In genomic region chr14:23009939-23010718, GRCh38 we compare ENCODE assay signal across 8 cellular contexts. TPM values are rescaled to one million over a fixed set of nuclear protein-coding genes. Genes with fewer than 3 reads are reported as not detected.
DNase-seq lines count a peak whose midpoint lies in the region; ATAC-seq and TF ChIP-seq lines count a peak whose summit lies in the region.

TSS of gene C14orf93 (minus strand) at chr14:23010143. CDS start at chr14:22999023, 11,120 bp downstream.

- no peak for TF ChIP-seq CTCF in NB4 (IDR thresholded peaks at IDR 0.05; ENCODE audit: low read depth, low read length)
- TF ChIP-seq CTCF in tibial artery (IDR thresholded peaks at IDR 0.05), result no peak

- peaks cover 31% of the 10 kb centered on the region for H3K4me1 Mint-ChIP-seq in activated naive CD8-positive, alpha-beta T cell treated with anti-CD3 and anti-CD28 coated beads, Interleukin-2, amount 10 ng/mL, durations not matched to agents 7 days and 5 days

- peak within 1 kb of the TSS; percentile 95 for H3K4me3 Mint-ChIP-seq in activated naive CD8-positive, alpha-beta T cell treated with anti-CD3 and anti-CD28 coated beads, Interleukin-2, amount 10 ng/mL, durations not matched to agents 7 days and 5 days

- H3K9me3 ChIP-seq in tibial artery, result no peaks in the 10 kb centered on the region

- peak; percentile 32 for ATAC-seq in GM19351 (IDR thresholded peaks at IDR 0.05; ENCODE audit: unreplicated experiment)
- peak; percentile 28 for ATAC-seq in activated naive CD8-positive, alpha-beta T cell treated with anti-CD3 and anti-CD28 coated beads, Interleukin-2, amount 10 ng/mL, durations not matched to agents 7 days and 5 days (ENCODE audit: low read depth)

- intact Hi-C loops in cardiac septum (cut with DNase I) (loop anchor here (5.0 kb wide), 1 partner anchor 47 kb away; the partner anchor contains the start of gene CDH24), tibial artery (cut with DNase I; ENCODE audit: low total_unique reads) (no loop called here)

- no peaks in the 10 kb centered on the region for H3K27me3 Mint-ChIP-seq in activated naive CD8-positive, alpha-beta T cell treated with anti-CD3 and anti-CD28 coated beads, Interleukin-2, amount 10 ng/mL, durations not matched to agents 7 days and 5 days

- POLR2A ChIA-PET in activated naive CD8-positive, alpha-beta T cell treated with anti-CD3 and anti-CD28 coated beads, Interleukin-2, amount 10 ng/mL, durations not matched to agents 7 days and 5 days (lab: Charles Lee), result interaction anchor here (0.8 kb wide), 1 partner anchor 18 kb away, joined by 5 read pairs; no protein-coding TSS in a partner anchor

- peak; percentile 65 for TF ChIP-seq POLR2A in NB4 (IDR thresholded peaks at IDR 0.05; ENCODE audit: extremely low read depth, insufficient read length)

- DNase-seq in AG08396 (ENCODE audit: low spot score) (peak; percentile 93), NB4 (ENCODE audit: low read depth) (peak; percentile 82), SW 1271 (lab: John Stamatoyannopoulos, UW) (peak; percentile 29 to 68), cardiac septum (ENCODE audit: low spot score) (peak; percentile 89), pons (ENCODE audit: low spot score) (peak; percentile 69), tibial artery (peak; percentile 75 to 90)
- peak; percentile 87 for DNase-seq in activated naive CD8-positive, alpha-beta T cell treated with anti-CD3 and anti-CD28 coated beads, Interleukin-2, amount 10 ng/mL, durations not matched to agents 7 days and 5 days

- H3K36me3 ChIP-seq in tibial artery, result no peaks in the 10 kb centered on the region

- peak within 1 kb of the TSS; percentile 90 for H3K27ac Mint-ChIP-seq in activated naive CD8-positive, alpha-beta T cell treated with anti-CD3 and anti-CD28 coated beads, Interleukin-2, amount 10 ng/mL, durations not matched to agents 7 days and 5 days

- no peaks in the 10 kb centered on the region for H3K36me3 Mint-ChIP-seq in activated naive CD8-positive, alpha-beta T cell treated with anti-CD3 and anti-CD28 coated beads, Interleukin-2, amount 10 ng/mL, durations not matched to agents 7 days and 5 days

- peaks cover 0 to 23% (median 14%) of the 10 kb centered on the region in 4 donors for H3K4me1 ChIP-seq in tibial artery

- no peaks in the 10 kb centered on the region for H3K27me3 ChIP-seq in tibial artery

- H3K9me3 Mint-ChIP-seq in activated naive CD8-positive, alpha-beta T cell treated with anti-CD3 and anti-CD28 coated beads, Interleukin-2, amount 10 ng/mL, durations not matched to agents 7 days and 5 days, result no peaks in the 10 kb centered on the region

- peak within 1 kb of the TSS; percentile 83 to 85 for H3K27ac ChIP-seq in tibial artery

- peak within 1 kb of the TSS; percentile 80 for H3K4me3 ChIP-seq in NB4 (ENCODE audit: low read depth, low read length)
- H3K4me3 ChIP-seq in tibial artery, result peak within 1 kb of the TSS; percentile 53 to 64

RNA-seq across cellular contexts. Expression of gene C14orf93, which starts in this region (rescaled TPM):
- 10 to 100 TPM; 11.4 to 11.6 TPM for total RNA-seq in activated naive CD8-positive, alpha-beta T cell treated with anti-CD3 and anti-CD28 coated beads, Interleukin-2, amount 10 ng/mL, durations not matched to agents 7 days and 5 days
- total RNA-seq in cardiac septum, result 3.7 TPM

Comparison
In these comparisons a context has a peak if more than half of its experiments do, and no peak if none do; other contexts are left out.
1. Peak in every context shown above with its lines: DNase-seq, ATAC-seq, H3K4me3 ChIP-seq and H3K27ac ChIP-seq.